ENCODE assay signal across 22 cellular contexts in genomic region chr15:83918011-83918410, GRCh38.
"Had no signal": no experiment of that assay in that cellular context is flagged by ENCODE, and none has a peak within 500 bp of the region (broad histone marks: within the 10 kb centered on the region; RNA-seq: fewer than 3 reads in every experiment).

No MANE protein-coding gene starts in this region.

- H3K27me3 ChIP-seq: neural progenitor cell, stomach, thyroid gland had no signal

- H3K4me3 Mint-ChIP-seq: effector memory CD8-positive, alpha-beta T cell; nephron; neural progenitor cell; stimulated activated effector memory CD8-positive, alpha-beta T cell treated with anti-CD3 and anti-CD28 coated beads, Interleukin-12 subunit alpha, Interleukin-12 subunit beta, amount 100 ng/mL, for 72 hours; type B pancreatic cell had no signal

- DNase-seq: cortex of kidney; effector memory CD8-positive, alpha-beta T cell; hypothalamus; immature natural killer cell; islet precursor cell; left ventricle myocardium superior; lower lobe of right lung; stimulated activated CD4-positive, alpha-beta T cell treated with anti-CD3 and anti-CD28 coated beads, Interleukin-12 subunit alpha, Interleukin-12 subunit beta, amount 100 ng/mL, for 4 hours; stimulated activated CD4-positive, alpha-beta T cell treated with anti-CD3 and anti-CD28 coated beads, Interleukin-1b, Interleukin-23, amount 100 ng/mL, for 48 hours; stimulated activated CD4-positive, alpha-beta T cell treated with anti-CD3 and anti-CD28 coated beads, Interleukin-4, amount 100 ng/mL, for 24 hours; stimulated activated naive CD4-positive, alpha-beta T cell treated with Interleukin-2 at 50 U/mL for 16 hours; stomach; thyroid gland had no signal

- H3K9me3 ChIP-seq: lower lobe of right lung, stomach, thyroid gland had no signal

- H3K4me3 ChIP-seq: lower lobe of right lung, neural progenitor cell, smooth muscle cell, stomach, thyroid gland had no signal

- FAIRE-seq: frontal cortex had no signal

- H3K4me1 Mint-ChIP-seq: neural progenitor cell had no signal

- H3K27ac Mint-ChIP-seq: effector memory CD8-positive, alpha-beta T cell; nephron; neural progenitor cell; progenitor cell of endocrine pancreas; stimulated activated effector memory CD8-positive, alpha-beta T cell treated with anti-CD3 and anti-CD28 coated beads, Interleukin-12 subunit alpha, Interleukin-12 subunit beta, amount 100 ng/mL, for 72 hours; type B pancreatic cell had no signal

- H3K27me3 Mint-ChIP-seq: progenitor cell of endocrine pancreas had no signal

- H3K9ac ChIP-seq: neural progenitor cell, parathyroid adenoma had no signal

- H3K79me2 ChIP-seq: parathyroid adenoma had no signal

- H2AFZ ChIP-seq: neural progenitor cell, parathyroid adenoma had no signal

- H3K4me2 ChIP-seq: neural progenitor cell, smooth muscle cell had no signal

- ATAC-seq: effector memory CD8-positive, alpha-beta T cell; left ventricle myocardium superior; lower lobe of right lung; sciatic nerve; stimulated activated effector memory CD8-positive, alpha-beta T cell treated with anti-CD3 and anti-CD28 coated beads, Interleukin-12 subunit alpha, Interleukin-12 subunit beta, amount 100 ng/mL, for 72 hours had no signal

- H3K36me3 ChIP-seq: lower lobe of right lung, neural progenitor cell, thyroid gland had no signal

- H3K27ac ChIP-seq: lower lobe of right lung, neural progenitor cell, parathyroid adenoma, stomach, thyroid gland had no signal

- H3K4me1 ChIP-seq: lower lobe of right lung, neural progenitor cell, parathyroid adenoma, stomach, thyroid gland had no signal

- H3K9me3 Mint-ChIP-seq: effector memory CD8-positive, alpha-beta T cell; nephron; neural progenitor cell; stimulated activated effector memory CD8-positive, alpha-beta T cell treated with anti-CD3 and anti-CD28 coated beads, Interleukin-12 subunit alpha, Interleukin-12 subunit beta, amount 100 ng/mL, for 72 hours; type B pancreatic cell had no signal

- H3K36me3 Mint-ChIP-seq: immature natural killer cell; neural progenitor cell; stimulated activated effector memory CD8-positive, alpha-beta T cell treated with anti-CD3 and anti-CD28 coated beads, Interleukin-12 subunit alpha, Interleukin-12 subunit beta, amount 100 ng/mL, for 72 hours; type B pancreatic cell had no signal
